Comparison of ENCODE assay signal across 32 cellular contexts in genomic region chr18:57814555-57814954, GRCh38. TPM values are rescaled to one million over a fixed set of nuclear protein-coding genes. Genes with fewer than 3 reads are reported as not detected.
"Had no signal": no experiment of that assay in that cellular context is flagged by ENCODE, and none has a peak within 500 bp of the region (broad histone marks: within the 10 kb centered on the region; RNA-seq: fewer than 3 reads in every experiment).

No MANE protein-coding gene starts in this region.

- H3K4me3 Mint-ChIP-seq: activated CD4-positive, alpha-beta memory T cell treated with anti-CD3 and anti-CD28 coated beads, Interleukin-2, amount 10 ng/mL, durations not matched to agents 7 days and 5 days; activated CD4-positive, alpha-beta T cell treated with anti-CD3 and anti-CD28 coated beads, Interleukin-2, amount 10 ng/mL, durations not matched to agents 7 days and 5 days; activated naive CD4-positive, alpha-beta T cell treated with anti-CD3 and anti-CD28 coated beads for 36 hours; activated naive CD4-positive, alpha-beta T cell treated with anti-CD3 and anti-CD28 coated beads, Interleukin-2, amount 50 U/mL, for 24 hours; activated naive CD8-positive, alpha-beta T cell treated with anti-CD3 and anti-CD28 coated beads for 36 hours; activated naive CD8-positive, alpha-beta T cell treated with anti-CD3 and anti-CD28 coated beads, Interleukin-2, amount 50 U/mL, for 24 hours; activated T-helper 1 cell treated with anti-CD3 and anti-CD28 coated beads, Interleukin-12 subunit alpha, Interleukin-12 subunit beta, Interleukin-2, Interleukin-4 antibody, amounts not matched to agents 30 ng/mL and 10 ng/mL and 1 ng/mL, durations not matched to agents 14 hours and 24 hours and 36 hours; brain; endodermal cell had no signal

- H3K9me3 ChIP-seq: adrenal gland, colonic mucosa had no signal

- H3K27me3 ChIP-seq: adrenal gland, breast epithelium, cardiac muscle cell, colonic mucosa had no signal

- DNase-seq: activated CD4-positive, alpha-beta memory T cell treated with anti-CD3 and anti-CD28 coated beads, Interleukin-2, amount 10 ng/mL, durations not matched to agents 7 days and 5 days; activated CD4-positive, alpha-beta T cell treated with anti-CD3 and anti-CD28 coated beads for 4 hours; activated CD4-positive, alpha-beta T cell treated with anti-CD3 and anti-CD28 coated beads, Interleukin-2, amount 10 ng/mL, durations not matched to agents 7 days and 5 days; activated CD4-positive, alpha-beta T cell treated with anti-CD3 and anti-CD28 coated beads, Interleukin-2, amount 50 U/mL, for 4 hours; activated CD4-positive, CD25-positive, alpha-beta regulatory T cell; activated CD4-positive, CD25-positive, alpha-beta regulatory T cell treated with anti-CD3 and anti-CD28 coated beads, Interleukin-2, amount 50 U/mL, for 72 hours; activated effector memory CD4-positive, alpha-beta T cell treated with anti-CD3 and anti-CD28 coated beads, Interleukin-2, amount 50 U/mL, for 16 hours; activated naive CD4-positive, alpha-beta T cell treated with anti-CD3 and anti-CD28 coated beads for 36 hours; activated naive CD8-positive, alpha-beta T cell treated with anti-CD3 and anti-CD28 coated beads for 36 hours; activated naive CD8-positive, alpha-beta T cell treated with anti-CD3 and anti-CD28 coated beads, Interleukin-2, amount 50 U/mL, for 24 hours; activated T-cell treated with anti-CD3 and anti-CD28 coated beads, Interleukin-2, amount 50 U/mL, for 1 hour; activated T-cell treated with anti-CD3 and anti-CD28 coated beads, Interleukin-2, amount 50 U/mL, for 48 hours; adrenal gland; amygdala; aorta; central memory CD4-positive, alpha-beta T cell; cerebellar nuclear complex; colonic mucosa; effector memory CD4-positive, alpha-beta T cell; foreskin fibroblast; head of caudate nucleus; T-helper 2 cell had no signal

- H3K36me3 ChIP-seq: adrenal gland, breast epithelium, cardiac muscle cell, colonic mucosa had no signal

- H3K4me1 ChIP-seq: breast epithelium, colonic mucosa had no signal

- H3K4me3 ChIP-seq: adrenal gland, breast epithelium, cardiac muscle cell, colonic mucosa had no signal

- ATAC-seq: activated naive CD8-positive, alpha-beta T cell treated with anti-CD3 and anti-CD28 coated beads, Interleukin-2, amount 50 U/mL, for 24 hours; esophagus mucosa had no signal

- FAIRE-seq: frontal cortex had no signal

- H3K27ac ChIP-seq: adrenal gland, breast epithelium, cardiac muscle cell, colonic mucosa had no signal

- H3K27ac Mint-ChIP-seq: activated CD4-positive, alpha-beta memory T cell treated with anti-CD3 and anti-CD28 coated beads, Interleukin-2, amount 10 ng/mL, durations not matched to agents 7 days and 5 days; activated CD4-positive, alpha-beta T cell treated with anti-CD3 and anti-CD28 coated beads, Interleukin-2, amount 10 ng/mL, durations not matched to agents 7 days and 5 days; activated naive CD4-positive, alpha-beta T cell treated with anti-CD3 and anti-CD28 coated beads for 36 hours; activated naive CD4-positive, alpha-beta T cell treated with anti-CD3 and anti-CD28 coated beads, Interleukin-2, amount 50 U/mL, for 24 hours; activated naive CD8-positive, alpha-beta T cell treated with anti-CD3 and anti-CD28 coated beads for 36 hours; activated naive CD8-positive, alpha-beta T cell treated with anti-CD3 and anti-CD28 coated beads, Interleukin-2, amount 50 U/mL, for 24 hours; activated T-helper 1 cell treated with anti-CD3 and anti-CD28 coated beads, Interleukin-12 subunit alpha, Interleukin-12 subunit beta, Interleukin-2, Interleukin-4 antibody, amounts not matched to agents 30 ng/mL and 10 ng/mL and 1 ng/mL, durations not matched to agents 14 hours and 24 hours and 36 hours; activated T-helper 2 cell treated with anti-CD3 and anti-CD28 coated beads, Interferon-gamma antibody, Interleukin-2, Interleukin-4, amounts not matched to agents 10 μg/mL and 5 μg/mL and 100 μg/mL, durations not matched to agents 14 hours and 24 hours and 36 hours; brain; endodermal cell had no signal

- H3K4me1 Mint-ChIP-seq: activated CD4-positive, alpha-beta memory T cell treated with anti-CD3 and anti-CD28 coated beads, Interleukin-2, amount 10 ng/mL, durations not matched to agents 7 days and 5 days; activated CD4-positive, alpha-beta T cell treated with anti-CD3 and anti-CD28 coated beads, Interleukin-2, amount 10 ng/mL, durations not matched to agents 7 days and 5 days; activated naive CD4-positive, alpha-beta T cell treated with anti-CD3 and anti-CD28 coated beads, Interleukin-2, amount 50 U/mL, for 24 hours; activated naive CD8-positive, alpha-beta T cell treated with anti-CD3 and anti-CD28 coated beads for 36 hours; activated naive CD8-positive, alpha-beta T cell treated with anti-CD3 and anti-CD28 coated beads, Interleukin-2, amount 50 U/mL, for 24 hours had no signal

RNA-seq across cellular contexts. Expression of gene ATP8B1, which starts 11.4 kb away (rescaled TPM):
- total RNA-seq: activated CD4-positive, alpha-beta memory T cell treated with anti-CD3 and anti-CD28 coated beads, Interleukin-2, amount 10 ng/mL, durations not matched to agents 7 days and 5 days; activated CD4-positive, alpha-beta T cell treated with anti-CD3 and anti-CD28 coated beads, Interleukin-2, amount 10 ng/mL, durations not matched to agents 7 days and 5 days; activated naive CD4-positive, alpha-beta T cell treated with anti-CD3 and anti-CD28 coated beads for 36 hours; activated T-helper 2 cell treated with anti-CD3 and anti-CD28 coated beads, Interferon-gamma antibody, Interleukin-2, Interleukin-4, amounts not matched to agents 10 μg/mL and 5 μg/mL and 100 μg/mL, durations not matched to agents 14 hours and 24 hours and 36 hours; T-helper 1 cell treated with Interleukin-12 subunit alpha and Interleukin-12 subunit beta and Interleukin-4 antibody, amounts not matched to agents 30 ng/mL and 1 ng/mL, for 36 hours had no signal
